ENCODE assay signal across 9 cellular contexts in the genomic region with DNA sequence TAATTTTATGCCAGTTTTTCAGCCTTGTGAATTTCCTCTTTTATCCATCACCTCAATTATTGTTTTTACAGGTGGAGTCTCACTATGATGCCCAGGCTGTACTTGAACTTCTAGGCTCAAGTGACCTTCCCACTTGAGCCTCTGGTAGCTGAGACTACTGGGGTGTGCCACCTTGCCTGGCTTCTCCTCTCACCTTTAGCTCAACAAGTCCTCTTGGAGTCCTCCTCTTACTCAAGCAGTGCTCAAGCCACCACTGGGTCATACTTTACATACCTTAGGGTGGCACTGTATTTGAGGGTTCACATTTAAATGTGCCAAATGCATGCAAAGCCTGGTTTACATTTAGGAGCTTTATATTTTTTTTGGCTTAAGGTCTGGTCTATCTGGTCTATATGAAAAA.
"Had no signal": no experiment of that assay in that cellular context is flagged by ENCODE, and none has a peak within 500 bp of the region (broad histone marks: within the 10 kb centered on the region; RNA-seq: fewer than 3 reads in every experiment).

No MANE protein-coding gene starts in this region.

- ATAC-seq: GM23338, HCT116 had no signal

- DNase-seq: GM23248, GOT3, H7, H9, HCEC 1CT, HFFc6 had no signal

- H3K36me3 ChIP-seq: HAP-1 had no signal

- H3K9me3 ChIP-seq: HAP-1 had no signal

- H3K4me3 ChIP-seq: GM23248, GM23338, HAP-1 had no signal

- H3K27ac ChIP-seq: GM23248 had no signal

- H3K4me1 ChIP-seq: HAP-1 had no signal
